In genomic region chr4:89324671-89325070, GRCh38 we compare ENCODE assay signal across 9 cellular contexts. TPM values are rescaled to one million over a fixed set of nuclear protein-coding genes. Genes with fewer than 3 reads are reported as not detected.
DNase-seq lines count a peak whose midpoint lies in the region; ATAC-seq and TF ChIP-seq lines count a peak whose summit lies in the region.
"Had no signal": no experiment of that assay in that cellular context is flagged by ENCODE, and none has a peak within 500 bp of the region (broad histone marks: within the 10 kb centered on the region; RNA-seq: fewer than 3 reads in every experiment).

No MANE protein-coding gene starts in this region.

- H4K91ac ChIP-seq in mesenchymal stem cell (ENCODE audit: low read length): no peak overlapping the region

- H2AFZ ChIP-seq in mesenchymal stem cell (ENCODE audit: low read depth, low read length): peak overlapping the region; percentile 61

- no peaks in the 10 kb centered on the region for H3K4me1 ChIP-seq in mesenchymal stem cell (ENCODE audit: control insufficient read depth, insufficient read depth, low read depth, low read length)
- H3K4me1 ChIP-seq in prostate gland (replicated peaks): no peaks in the 10 kb centered on the region
- no peaks in the 10 kb centered on the region for H3K4me1 ChIP-seq in endodermal cell (ENCODE audit: control insufficient read depth, insufficient read depth, low read length)
- H3K4me1 ChIP-seq: gastrocnemius medialis had no signal

- no peak overlapping the region for H4K8ac ChIP-seq in mesenchymal stem cell (ENCODE audit: low read length)

- H3K23ac ChIP-seq in mesenchymal stem cell (ENCODE audit: low read length in 2 of 2): no peak overlapping the region

- H3K79me1 ChIP-seq in mesenchymal stem cell (replicated peaks; ENCODE audit: low read length, poor library complexity, severe bottlenecking): no peaks in the 10 kb centered on the region

- H3K9ac ChIP-seq in mesenchymal stem cell (ENCODE audit: low read length) (no peak overlapping the region), endodermal cell (ENCODE audit: extremely low read depth, low read length, poor library complexity, severe bottlenecking) (no peak overlapping the region)

- H2BK15ac ChIP-seq in mesenchymal stem cell (ENCODE audit: low read depth, poor library complexity, severe bottlenecking): no peak overlapping the region

- H3K27ac ChIP-seq in mesenchymal stem cell (ENCODE audit: low read length, poor library complexity, severe bottlenecking) (no peak overlapping the region), prostate gland (no peak overlapping the region), endodermal cell (ENCODE audit: low read depth, low read length) (no peak overlapping the region)
- H3K27ac ChIP-seq: gastrocnemius medialis had no signal

- TF ChIP-seq CTCF in prostate gland (IDR thresholded peaks at IDR 0.05) (no peak), endodermal cell (conservative IDR thresholded peaks at IDR 0.05) (no peak)

- DNase-seq in SIG-M5 treated with dmso at 0.1 percent for 504 hours (lab: John Stamatoyannopoulos, UW; ENCODE audit: unreplicated experiment): peak; percentile 78
- DNase-seq in mesenchymal stem cell: peak; percentile 72
- DNase-seq in prostate gland (ENCODE audit: low spot score): no peak
- no peak for DNase-seq in endodermal cell
- DNase-seq in stimulated activated naive CD4-positive, alpha-beta T cell (lab: John Stamatoyannopoulos, UW): no peak
- DNase-seq: gastrocnemius medialis had no signal

- intact Hi-C loops in prostate gland (cut with DNase I): no loop called here

- H3K9me3 Mint-ChIP-seq in endodermal cell: no peaks in the 10 kb centered on the region

- H2BK12ac ChIP-seq in mesenchymal stem cell (ENCODE audit: low read length in 2 of 2): no peak overlapping the region

- H3K9me3 ChIP-seq in mesenchymal stem cell (ENCODE audit: control insufficient read depth, low read length): peaks cover 4% of the 10 kb centered on the region
- H3K9me3 ChIP-seq in prostate gland: no peaks in the 10 kb centered on the region
- no peaks in the 10 kb centered on the region for H3K9me3 ChIP-seq in endodermal cell (ENCODE audit: control insufficient read depth, low read length)
- H3K9me3 ChIP-seq: gastrocnemius medialis had no signal

- H2AK5ac ChIP-seq in mesenchymal stem cell (ENCODE audit: low read length, severe bottlenecking): no peak overlapping the region

- H2BK120ac ChIP-seq in mesenchymal stem cell (ENCODE audit: low read depth, low read length): no peak overlapping the region

- H3K27me3 ChIP-seq in mesenchymal stem cell (ENCODE audit: control insufficient read depth in 1 of 2, insufficient read depth in 1 of 2, low read length in 2 of 2): no peaks in the 10 kb centered on the region
- no peaks in the 10 kb centered on the region for H3K27me3 ChIP-seq in prostate gland (replicated peaks; ENCODE audit: insufficient read depth)
- H3K27me3 ChIP-seq in endodermal cell (ENCODE audit: control insufficient read depth, insufficient read depth, low read length, poor library complexity, severe bottlenecking): no peaks in the 10 kb centered on the region
- H3K27me3 ChIP-seq: gastrocnemius medialis had no signal

- H3K36me3 Mint-ChIP-seq in endodermal cell (ENCODE audit: low read depth): no peaks in the 10 kb centered on the region

- WGBS in mesenchymal stem cell: 27% methylated on average over 2 of the region's 2 CpGs
- WGBS in prostate gland: 53% methylated on average over 2 of the region's 2 CpGs
- WGBS in endodermal cell (ENCODE audit: insufficient coverage in 1 of 2, insufficient read length in 1 of 2), 2 experiments: 88 to 92% methylated on average over 2 of the region's 2 CpGs

- no peak overlapping the region for H2BK5ac ChIP-seq in mesenchymal stem cell (ENCODE audit: low read depth, low read length, poor library complexity, severe bottlenecking)

- H3K27ac Mint-ChIP-seq in endodermal cell: no peak overlapping the region

- H3K4me3 Mint-ChIP-seq in endodermal cell: no peak overlapping the region

- H3K4me3 ChIP-seq in mesenchymal stem cell (ENCODE audit: insufficient read depth in 1 of 2, low read depth in 1 of 2, low read length in 2 of 2) (no peak overlapping the region), prostate gland (no peak overlapping the region), endodermal cell (ENCODE audit: low read length) (no peak overlapping the region)
- H3K4me3 ChIP-seq: gastrocnemius medialis had no signal

- no peaks in the 10 kb centered on the region for H3K4me1 Mint-ChIP-seq in endodermal cell

- no peak overlapping the region for H3K18ac ChIP-seq in mesenchymal stem cell (ENCODE audit: low read depth in 1 of 2, low read length in 2 of 2)

- H3K14ac ChIP-seq in mesenchymal stem cell (ENCODE audit: low read length in 2 of 2): no peak overlapping the region

- H3K36me3 ChIP-seq in mesenchymal stem cell (ENCODE audit: control insufficient read depth in 1 of 2, insufficient read depth in 2 of 2, low read depth in 1 of 2, low read length in 2 of 2) (no peaks in the 10 kb centered on the region), prostate gland (no peaks in the 10 kb centered on the region), endodermal cell (ENCODE audit: control insufficient read depth, insufficient read depth, low read length) (no peaks in the 10 kb centered on the region)
- H3K36me3 ChIP-seq: gastrocnemius medialis had no signal

- no peaks in the 10 kb centered on the region for H3K27me3 Mint-ChIP-seq in endodermal cell (ENCODE audit: insufficient read depth)

- TF ChIP-seq POLR2A in prostate gland (IDR thresholded peaks at IDR 0.05): no peak

- no peak overlapping the region for H3K4ac ChIP-seq in mesenchymal stem cell (ENCODE audit: low read depth in 1 of 2, low read length in 2 of 2)

- ATAC-seq in GM19023 (IDR thresholded peaks at IDR 0.05; ENCODE audit: unreplicated experiment) (peak; percentile 80), HG02884 (IDR thresholded peaks at IDR 0.05; ENCODE audit: unreplicated experiment) (peak; percentile 98)

- no peak overlapping the region for H3K4me2 ChIP-seq in mesenchymal stem cell (ENCODE audit: low read length, poor library complexity, severe bottlenecking)

RNA-seq across cellular contexts. Expression of gene GPRIN3, which starts 17.1 kb away (rescaled TPM):
- 1.5 TPM for polyA plus RNA-seq in mesenchymal stem cell (2013, experiment 1 of 2)
- polyA plus RNA-seq in mesenchymal stem cell (2013, experiment 2 of 2): 1.5 TPM
- 1 to 10 TPM in 1 of 2 donors, under 1 TPM in 1; 0.77 to 2.4 TPM for total RNA-seq in prostate gland
- 1 to 10 TPM; 2.1 to 2.3 TPM for total RNA-seq in endodermal cell
- polyA plus RNA-seq in endodermal cell (2013, experiment 1 of 2): 1.5 TPM
- 1.4 TPM for polyA plus RNA-seq in endodermal cell (2013, experiment 2 of 2)
- total RNA-seq: RPMI7951 had no signal

Comparison
In these comparisons a context has a peak if more than half of its experiments do, and no peak if none do; other contexts are left out.
1. DNase-seq: peak in SIG-M5 treated with dmso at 0.1 percent for 504 hours (single experiment) and mesenchymal stem cell (single experiment); none in prostate gland (single experiment), endodermal cell (single experiment) and stimulated activated naive CD4-positive, alpha-beta T cell (0 of 6).